In genomic region chr17:19672009-19672837, GRCh38 we compare ENCODE assay signal across 9 cellular contexts. TPM values are rescaled to one million over a fixed set of nuclear protein-coding genes. Genes with fewer than 3 reads are reported as not detected.
DNase-seq lines count a peak whose midpoint lies in the region; ATAC-seq and TF ChIP-seq lines count a peak whose summit lies in the region.
"Had no signal": no experiment of that assay in that cellular context is flagged by ENCODE, and none has a peak within 500 bp of the region (broad histone marks: within the 10 kb centered on the region; RNA-seq: fewer than 3 reads in every experiment).

No MANE protein-coding gene starts in this region.

- peaks cover 32% of the 10 kb centered on the region for H3K4me1 ChIP-seq in lower lobe of right lung

- intact Hi-C loops in dorsolateral prefrontal cortex (cut with DNase I) (no loop called here), lower lobe of right lung (cut with DNase I) (no loop called here)

- no peaks in the 10 kb centered on the region for H3K9me3 ChIP-seq in lower lobe of right lung

- H3K36me3 ChIP-seq in lower lobe of right lung: peaks cover 70% of the 10 kb centered on the region

- TF ChIP-seq CTCF in dorsolateral prefrontal cortex (IDR thresholded peaks at IDR 0.05 in 54 of 56, conservative IDR thresholded peaks at IDR 0.05 in 2 of 56; ENCODE audit: low read depth in 1 of 56, partially characterized antibody in 56 of 56): peak in 4 of 56 donors; percentile 6 to 24 (median 14)
- peak; percentile 9 for TF ChIP-seq CTCF in lower lobe of right lung (IDR thresholded peaks at IDR 0.05)

- no peaks in the 10 kb centered on the region for H3K27me3 ChIP-seq in dorsolateral prefrontal cortex
- no peaks in the 10 kb centered on the region for H3K27me3 ChIP-seq in lower lobe of right lung (ENCODE audit: low read depth)

- DNase-seq in NCI-H524 treated with DMSO at 0.1 percent for 48 hours (lab: John Stamatoyannopoulos, UW) (peak; percentile 1), NCI-H524 (lab: John Stamatoyannopoulos, UW) (no peak), dorsolateral prefrontal cortex (peak in 3 of 10 donors; percentile 34 to 44 (median 38)), lower lobe of right lung (no peak), ureter (ENCODE audit: low spot score) (peak; percentile 54), NCI-H2029 (lab: John Stamatoyannopoulos, UW) (no peak), GM19238 (ENCODE audit: insufficient read length, low spot score) (no peak)
- no peak for DNase-seq in stimulated activated CD4-positive, alpha-beta T cell treated with anti-CD3 and anti-CD28 coated beads, Interleukin-4, amount 100 ng/mL, for 24 hours

- peak; percentile 62 to 75 for ATAC-seq in lower lobe of right lung

- peak overlapping the region in 55 of 59 donors; percentile 3 to 87 (median 58) for H3K27ac ChIP-seq in dorsolateral prefrontal cortex
- H3K27ac ChIP-seq in lower lobe of right lung: peak overlapping the region; percentile 26

- no peak overlapping the region for H3K4me3 ChIP-seq in dorsolateral prefrontal cortex
- H3K4me3 ChIP-seq in lower lobe of right lung: no peak overlapping the region

RNA-seq across cellular contexts. Expression of gene ALDH3A2, which starts 23.7 kb away (rescaled TPM):
- total RNA-seq in dorsolateral prefrontal cortex (100 to 1,000 TPM in 31 of 120 experiments, 10 to 100 TPM in 89; 54.2 to 160 (median 92.6) TPM), lower lobe of right lung (115 TPM), ureter (59.8 TPM)

RNA-seq across cellular contexts. Expression of gene SLC47A2, which starts 44.2 kb away (rescaled TPM):
- total RNA-seq in dorsolateral prefrontal cortex: 1 to 10 TPM in 15 of 120 experiments, under 1 TPM in 42, not detected in 63; 0.20 to 4.0 (median 0.66) TPM
- total RNA-seq in lower lobe of right lung: not detected
- not detected for total RNA-seq in ureter
- total RNA-seq: B cell had no signal

Comparison
In these comparisons a context has a peak if more than half of its experiments do, and no peak if none do; other contexts are left out.
1. DNase-seq: peak in NCI-H524 treated with DMSO at 0.1 percent for 48 hours (single experiment) and ureter (single experiment); none in NCI-H524 (0 of 2), lower lobe of right lung (single experiment), NCI-H2029 (single experiment), GM19238 (single experiment) and stimulated activated CD4-positive, alpha-beta T cell treated with anti-CD3 and anti-CD28 coated beads, Interleukin-4, amount 100 ng/mL, for 24 hours (single experiment).